Comparison of ENCODE assay signal across 8 cellular contexts in genomic region chr5:94618493-94619328, GRCh38. TPM values are rescaled to one million over a fixed set of nuclear protein-coding genes. Genes with fewer than 3 reads are reported as not detected.
DNase-seq lines count a peak whose midpoint lies in the region; ATAC-seq and TF ChIP-seq lines count a peak whose summit lies in the region.

A gene with protein sequence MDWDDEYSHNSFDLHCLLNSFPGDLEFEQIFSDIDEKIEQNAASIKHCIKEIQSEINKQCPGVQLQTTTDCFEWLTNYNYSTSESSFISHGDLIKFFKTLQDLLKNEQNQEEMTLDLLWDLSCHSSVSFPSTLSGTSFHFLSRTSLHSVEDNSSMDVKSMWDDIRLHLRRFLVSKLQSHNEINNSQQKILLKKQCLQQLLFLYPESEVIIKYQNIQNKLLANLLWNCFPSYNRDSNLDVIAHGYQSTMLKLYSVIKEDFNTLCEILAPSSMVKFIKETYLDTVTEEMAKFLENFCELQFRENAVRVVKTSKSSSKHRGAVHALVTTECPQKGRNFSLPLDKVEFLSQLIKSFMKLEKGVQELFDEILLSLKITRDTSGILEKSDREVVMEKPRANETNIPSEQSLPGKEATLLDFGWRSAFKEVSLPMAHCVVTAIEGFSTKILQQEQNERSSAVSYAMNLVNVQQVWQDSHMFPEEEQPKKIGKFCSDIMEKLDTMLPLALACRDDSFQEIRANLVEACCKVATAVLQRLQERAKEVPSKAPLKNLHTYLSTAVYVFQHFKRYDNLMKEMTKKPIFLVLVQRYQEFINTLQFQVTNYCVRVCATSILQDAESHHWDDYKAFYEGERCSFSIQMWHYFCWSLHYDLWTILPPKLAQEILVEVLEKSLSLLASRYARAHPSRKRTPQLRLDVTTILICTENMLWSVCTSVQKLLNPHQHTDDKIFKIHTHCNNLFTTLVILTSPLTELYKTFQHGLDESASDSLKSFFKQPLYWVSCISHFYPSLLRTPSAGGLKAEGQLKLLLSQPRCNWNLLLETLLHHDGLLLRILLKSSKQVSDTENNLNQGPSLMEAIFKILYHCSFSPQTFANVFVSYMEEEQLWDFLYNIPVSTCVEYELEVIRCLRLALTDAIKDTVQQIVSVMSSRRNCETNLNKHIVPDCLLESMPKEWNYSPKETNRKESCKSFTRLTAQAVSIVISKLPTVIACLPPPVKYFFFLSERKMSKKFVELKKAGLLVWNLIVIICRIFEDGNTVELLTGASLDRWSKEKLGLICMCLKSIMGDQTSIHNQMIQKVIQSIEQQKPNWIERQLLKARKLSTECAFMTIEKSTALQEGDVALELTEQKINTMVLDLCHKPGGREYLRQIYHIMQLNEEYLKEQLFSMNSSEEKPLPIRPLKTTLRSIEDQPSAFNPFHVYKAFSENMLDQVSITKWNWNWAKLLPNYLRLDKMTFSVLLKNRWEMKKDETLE (N-terminal part only) (minus strand): TSS chr5:94618604. CDS start chr5:94537126, 81,478 bp downstream.
TSS of gene SLF1 (plus strand) at chr5:94618669. CDS start at chr5:94628811, 10,142 bp downstream.

- H3K4me3 ChIP-seq in AG10803 (ENCODE audit: low read length): peak within 1 kb of the TSS; percentile 84

- H3K27me3 Mint-ChIP-seq in chondrocyte (ENCODE audit: low read depth): no peaks in the 10 kb centered on the region

- H3K4me1 Mint-ChIP-seq in chondrocyte (ENCODE audit: low read depth): peaks cover 32% of the 10 kb centered on the region

- H3K9me3 Mint-ChIP-seq in chondrocyte (ENCODE audit: low read depth): no peaks in the 10 kb centered on the region

- TF ChIP-seq CTCF in AG10803 (conservative IDR thresholded peaks at IDR 0.05; ENCODE audit: low read length) (no peak), chondrocyte (IDR thresholded peaks at IDR 0.05) (peak; percentile 16)

- DNase-seq in AG10803 (ENCODE audit: low read depth) (peak; percentile 77), NCI-H446 treated with DMSO at 0.1 percent for 48 hours (lab: John Stamatoyannopoulos, UW) (peak; percentile 72), chondrocyte (ENCODE audit: low spot score) (peak; percentile 96), kidney glomerular epithelial cell (lab: John Stamatoyannopoulos, UW) (peak; percentile 86)
- DNase-seq in activated CD4-positive, alpha-beta T cell treated with anti-CD3 and anti-CD28 coated beads for 1 hour: peak; percentile 75
- DNase-seq in stimulated activated CD4-positive, alpha-beta T cell treated with anti-CD3 and anti-CD28 coated beads, Interleukin-15, amount 100 ng/mL, for 48 hours (ENCODE audit: low read depth in 2 of 2): peak; percentile 78

- H3K36me3 Mint-ChIP-seq in chondrocyte (ENCODE audit: low read depth): no peaks in the 10 kb centered on the region

- ATAC-seq in GM19035 (IDR thresholded peaks at IDR 0.05; ENCODE audit: unreplicated experiment) (peak; percentile 98), HG03342 (IDR thresholded peaks at IDR 0.05; ENCODE audit: unreplicated experiment) (peak; percentile 97)

- peak within 1 kb of the TSS; percentile 91 for H3K4me3 Mint-ChIP-seq in chondrocyte (ENCODE audit: unreplicated experiment)

- H3K27ac Mint-ChIP-seq in chondrocyte (ENCODE audit: unreplicated experiment): peak within 1 kb of the TSS; percentile 89

RNA-seq across cellular contexts. Expression of the first gene that starts in this region (rescaled TPM):
- 3.4 to 8.0 TPM (median 4.1 TPM) in 3 replicates for total RNA-seq in chondrocyte

RNA-seq across cellular contexts. Expression of gene SLF1, which starts in this region (rescaled TPM):
- total RNA-seq in chondrocyte: 2.6 to 5.4 TPM (median 3.9 TPM) in 3 replicates

Comparison
In these comparisons a context has a peak if more than half of its experiments do, and no peak if none do; other contexts are left out.
1. Peak in every context shown above with its lines: DNase-seq, ATAC-seq and H3K4me3 ChIP-seq.